In genomic region chr17:20920813-20921199, GRCh38 we compare ENCODE assay signal across 1 cellular context.
TF ChIP-seq lines count a peak whose summit lies in the region.

No MANE protein-coding gene starts in this region.

TF ChIP-seq in SK-N-SH, 30 proteins besides CTCF, POLR2A, EP300 and RAD21 (continued from another document):
- TF ChIP-seq, protein P1, sequence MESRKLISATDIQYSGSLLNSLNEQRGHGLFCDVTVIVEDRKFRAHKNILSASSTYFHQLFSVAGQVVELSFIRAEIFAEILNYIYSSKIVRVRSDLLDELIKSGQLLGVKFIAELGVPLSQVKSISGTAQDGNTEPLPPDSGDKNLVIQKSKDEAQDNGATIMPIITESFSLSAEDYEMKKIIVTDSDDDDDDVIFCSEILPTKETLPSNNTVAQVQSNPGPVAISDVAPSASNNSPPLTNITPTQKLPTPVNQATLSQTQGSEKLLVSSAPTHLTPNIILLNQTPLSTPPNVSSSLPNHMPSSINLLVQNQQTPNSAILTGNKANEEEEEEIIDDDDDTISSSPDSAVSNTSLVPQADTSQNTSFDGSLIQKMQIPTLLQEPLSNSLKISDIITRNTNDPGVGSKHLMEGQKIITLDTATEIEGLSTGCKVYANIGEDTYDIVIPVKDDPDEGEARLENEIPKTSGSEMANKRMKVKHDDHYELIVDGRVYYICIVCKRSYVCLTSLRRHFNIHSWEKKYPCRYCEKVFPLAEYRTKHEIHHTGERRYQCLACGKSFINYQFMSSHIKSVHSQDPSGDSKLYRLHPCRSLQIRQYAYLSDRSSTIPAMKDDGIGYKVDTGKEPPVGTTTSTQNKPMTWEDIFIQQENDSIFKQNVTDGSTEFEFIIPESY (IDR thresholded peaks at IDR 0.05; ENCODE audit: borderline replicate concordance, low read depth), result no peak
